11 cellular contexts compared by ENCODE assay signal in the genomic region with DNA sequence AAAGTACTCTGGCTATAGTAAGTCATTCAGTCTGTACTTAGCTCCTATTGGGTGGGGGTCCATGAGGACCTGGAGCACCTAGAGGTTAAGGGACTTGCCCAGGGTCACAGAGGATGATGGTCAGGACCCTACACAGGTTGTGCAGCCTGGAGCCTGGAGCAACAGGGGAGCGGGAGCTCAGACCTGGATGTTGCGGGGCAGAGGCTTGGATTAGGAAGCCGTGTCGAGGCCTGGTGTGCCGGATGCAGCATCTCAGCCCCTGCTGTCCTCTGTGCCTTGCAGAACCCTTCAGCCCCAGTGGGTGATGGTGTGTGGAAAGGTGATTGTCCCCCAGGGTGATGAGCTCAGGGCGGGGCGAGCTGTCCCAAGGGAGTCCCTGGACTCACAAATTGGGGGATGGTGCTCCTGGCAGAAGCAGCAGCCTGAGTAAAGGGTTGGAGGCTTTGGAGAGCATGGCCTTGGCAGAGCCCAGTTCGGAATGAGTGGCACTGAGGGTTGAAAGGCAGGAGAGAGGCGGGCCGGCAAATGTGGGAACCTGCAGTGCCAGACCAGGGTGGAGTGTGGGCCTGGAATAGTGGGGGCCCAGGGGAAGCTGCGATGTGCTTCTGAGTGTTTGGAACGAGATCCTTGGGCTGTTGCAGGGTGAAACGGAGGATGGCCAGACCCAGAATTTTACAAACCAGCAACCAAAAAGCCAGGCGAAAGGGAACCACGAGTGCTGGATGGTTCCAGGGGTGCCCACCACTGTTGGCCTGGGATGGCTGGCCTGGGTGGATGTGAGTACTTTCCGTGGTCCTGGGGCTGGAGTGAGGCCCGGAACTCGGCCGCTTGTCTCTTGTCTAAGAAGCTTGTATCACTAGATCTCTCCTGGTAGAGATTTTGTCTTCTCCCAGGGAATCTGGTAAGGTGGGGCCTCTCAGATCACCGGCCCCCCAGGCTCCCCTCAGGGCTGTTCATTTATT. TPM values are rescaled to one million over a fixed set of nuclear protein-coding genes. Genes with fewer than 3 reads are reported as not detected.
DNase-seq lines count a peak whose midpoint lies in the region; ATAC-seq and TF ChIP-seq lines count a peak whose summit lies in the region.
"Had no signal": no experiment of that assay in that cellular context is flagged by ENCODE, and none has a peak within 500 bp of the region (broad histone marks: within the 10 kb centered on the region; RNA-seq: fewer than 3 reads in every experiment).

No MANE protein-coding gene starts in this region.

- H3K27ac ChIP-seq in CD4-positive, CD25-positive, alpha-beta regulatory T cell (ENCODE audit: insufficient read depth, low read length, poor library complexity, severe bottlenecking) = peak overlapping the region; percentile 63
- peak overlapping the region; percentile 25 for H3K27ac ChIP-seq in KOPT-K1 (ENCODE audit: low read depth, low read length, poor library complexity, severe bottlenecking)
- no peak overlapping the region for H3K27ac ChIP-seq in endodermal cell (ENCODE audit: low read depth, low read length)
- peak overlapping the region; percentile 21 for H3K27ac ChIP-seq in neutrophil

- peaks cover 12 to 56% (median 21%) of the 10 kb centered on the region in 4 donors for H3K4me1 Mint-ChIP-seq in CD4-positive, CD25-positive, alpha-beta regulatory T cell
- peaks cover 25% of the 10 kb centered on the region for H3K4me1 Mint-ChIP-seq in endodermal cell

- H3K27me3 ChIP-seq in CD4-positive, CD25-positive, alpha-beta regulatory T cell (ENCODE audit: control insufficient read depth, insufficient read depth, low read length) = no peaks in the 10 kb centered on the region
- H3K27me3 ChIP-seq in endodermal cell (ENCODE audit: control insufficient read depth, insufficient read depth, low read length, poor library complexity, severe bottlenecking) = no peaks in the 10 kb centered on the region
- no peaks in the 10 kb centered on the region for H3K27me3 ChIP-seq in neutrophil

- H3K9ac ChIP-seq in endodermal cell (ENCODE audit: extremely low read depth, low read length, poor library complexity, severe bottlenecking) = no peak overlapping the region

- H3K9me3 Mint-ChIP-seq in CD4-positive, CD25-positive, alpha-beta regulatory T cell = no peaks in the 10 kb centered on the region
- no peaks in the 10 kb centered on the region for H3K9me3 Mint-ChIP-seq in endodermal cell

- H3K4me3 Mint-ChIP-seq in CD4-positive, CD25-positive, alpha-beta regulatory T cell = peak overlapping the region in 3 of 4 donors; percentile 59 to 88 (median 87)
- no peak overlapping the region for H3K4me3 Mint-ChIP-seq in endodermal cell

- TF ChIP-seq CTCF in endodermal cell (conservative IDR thresholded peaks at IDR 0.05) (no peak), neutrophil (IDR thresholded peaks at IDR 0.05) (no peak)

- peaks cover 4% of the 10 kb centered on the region for H3K36me3 ChIP-seq in CD4-positive, CD25-positive, alpha-beta regulatory T cell (ENCODE audit: control insufficient read depth, insufficient read depth, low read length)
- H3K36me3 ChIP-seq in KOPT-K1 (ENCODE audit: insufficient read depth, low read length) = no peaks in the 10 kb centered on the region; the same call in 1 of the 2 replicates
- peaks cover 7% of the 10 kb centered on the region for H3K36me3 ChIP-seq in endodermal cell (ENCODE audit: control insufficient read depth, insufficient read depth, low read length)
- peaks cover 35% of the 10 kb centered on the region for H3K36me3 ChIP-seq in neutrophil

- H3K27ac Mint-ChIP-seq in CD4-positive, CD25-positive, alpha-beta regulatory T cell = peak overlapping the region in 2 of 3 donors; percentile 86 to 95
- H3K27ac Mint-ChIP-seq in endodermal cell = peak overlapping the region; percentile 32

- no peaks in the 10 kb centered on the region for H3K36me3 Mint-ChIP-seq in CD4-positive, CD25-positive, alpha-beta regulatory T cell
- H3K36me3 Mint-ChIP-seq in endodermal cell (ENCODE audit: low read depth) = peaks cover 5% of the 10 kb centered on the region

- 92 to 93% methylated on average over 14 to 20 of the region's 20 CpGs for WGBS in endodermal cell (ENCODE audit: insufficient coverage in 1 of 2, insufficient read length in 1 of 2), 2 experiments

- ATAC-seq in CD4-positive, CD25-positive, alpha-beta regulatory T cell (ENCODE audit: low read depth in 2 of 2) = no peak
- ATAC-seq in HG02763 (IDR thresholded peaks at IDR 0.05; ENCODE audit: unreplicated experiment) = no peak
- ATAC-seq in left colon = no peak

- DNase-seq in CD4-positive, CD25-positive, alpha-beta regulatory T cell = no peak
- no peak for DNase-seq in endodermal cell
- no peak for DNase-seq in NCI-H2107 treated with DMSO at 0.1 percent for 48 hours (lab: John Stamatoyannopoulos, UW; ENCODE audit: unreplicated experiment)
- DNase-seq in ACHN = no peak
- no peak for DNase-seq in left colon
- DNase-seq: NCI-H2171, occipital lobe had no signal

- intact Hi-C loops in left colon (cut with DNase I, micrococcal nuclease) = no loop called here

- no peaks in the 10 kb centered on the region for H3K9me3 ChIP-seq in CD4-positive, CD25-positive, alpha-beta regulatory T cell (ENCODE audit: control insufficient read depth in 2 of 2, low read length in 2 of 2)
- H3K9me3 ChIP-seq in KOPT-K1 (ENCODE audit: insufficient read depth, low read length, poor library complexity, severe bottlenecking) (no peaks in the 10 kb centered on the region), endodermal cell (ENCODE audit: control insufficient read depth, low read length) (no peaks in the 10 kb centered on the region), neutrophil (no peaks in the 10 kb centered on the region)

- no peak overlapping the region for H3K4me3 ChIP-seq in CD4-positive, CD25-positive, alpha-beta regulatory T cell (ENCODE audit: low read depth, low read length)
- H3K4me3 ChIP-seq in endodermal cell (ENCODE audit: low read length) = no peak overlapping the region
- no peak overlapping the region for H3K4me3 ChIP-seq in neutrophil (ENCODE audit: low read depth in 1 of 2, low read length in 1 of 2)

- in situ Hi-C loops in ACHN (cut with HindIII; ENCODE audit: low pct_ligation_motif_present, low pct_unique_long_range_greater_than_20kb, low sequenced_read_pairs) = no loop called here

- H3K4me1 ChIP-seq in CD4-positive, CD25-positive, alpha-beta regulatory T cell (ENCODE audit: control insufficient read depth, insufficient read depth, low read length, poor library complexity, severe bottlenecking) = peaks cover 29% of the 10 kb centered on the region
- peaks cover 6% of the 10 kb centered on the region for H3K4me1 ChIP-seq in endodermal cell (ENCODE audit: control insufficient read depth, insufficient read depth, low read length)
- H3K4me1 ChIP-seq in neutrophil (ENCODE audit: control insufficient read depth in 1 of 2, insufficient read depth in 1 of 2, low read depth in 1 of 2, low read length in 1 of 2) = peaks cover 41 to 49% of the 10 kb centered on the region in 2 experiments

- H3K27me3 Mint-ChIP-seq in CD4-positive, CD25-positive, alpha-beta regulatory T cell = no peaks in the 10 kb centered on the region
- H3K27me3 Mint-ChIP-seq in endodermal cell (ENCODE audit: insufficient read depth) = no peaks in the 10 kb centered on the region

RNA-seq across cellular contexts. Expression of a gene that starts 2.9 kb away (rescaled TPM):
- total RNA-seq in CD4-positive, CD25-positive, alpha-beta regulatory T cell = 20.5 TPM
- polyA plus RNA-seq in CD4-positive, CD25-positive, alpha-beta regulatory T cell = 1 to 10 TPM; 5.9 to 8.3 (median 6.3) TPM
- 10 to 100 TPM; 20.7 to 27.9 TPM for total RNA-seq in endodermal cell
- 9.3 TPM for polyA plus RNA-seq in endodermal cell (2013, experiment 1 of 2)
- polyA plus RNA-seq in endodermal cell (2013, experiment 2 of 2) = 8.0 TPM
- 10 to 100 TPM; 17.1 to 17.6 TPM for total RNA-seq in left colon

RNA-seq across cellular contexts. Expression of a gene that starts 38.6 kb away (rescaled TPM):
- total RNA-seq in CD4-positive, CD25-positive, alpha-beta regulatory T cell = not detected
- not detected for polyA plus RNA-seq in CD4-positive, CD25-positive, alpha-beta regulatory T cell
- 1 to 10 TPM; 3.7 to 4.7 TPM for total RNA-seq in endodermal cell
- polyA plus RNA-seq in endodermal cell (2013, experiment 1 of 2) = 1.9 TPM
- polyA plus RNA-seq in endodermal cell (2013, experiment 2 of 2) = 1.5 TPM
- 10 to 100 TPM in 1 of 2 donors, 1 to 10 TPM in 1; 3.4 to 25.2 TPM for total RNA-seq in left colon
- total RNA-seq: glomerular endothelial cell had no signal
